ENCODE assay signal across 13 cellular contexts in genomic region chr19:3234800-3235199, GRCh38. TPM values are rescaled to one million over a fixed set of nuclear protein-coding genes. Genes with fewer than 3 reads are reported as not detected.
DNase-seq lines count a peak whose midpoint lies in the region; ATAC-seq and TF ChIP-seq lines count a peak whose summit lies in the region.
"Had no signal": no experiment of that assay in that cellular context is flagged by ENCODE, and none has a peak within 500 bp of the region (broad histone marks: within the 10 kb centered on the region; RNA-seq: fewer than 3 reads in every experiment).

No MANE protein-coding gene starts in this region.

- no peaks in the 10 kb centered on the region for H3K36me3 ChIP-seq in HEK293 (ENCODE audit: control insufficient read depth in 2 of 2, insufficient read depth in 1 of 2, low read length in 2 of 2)
- H3K36me3 ChIP-seq in colonic mucosa: no peaks in the 10 kb centered on the region
- H3K36me3 ChIP-seq in esophagus squamous epithelium: no peaks in the 10 kb centered on the region

- H3K4me1 ChIP-seq in HEK293 (ENCODE audit: control insufficient read depth, insufficient read depth, low read length): no peaks in the 10 kb centered on the region
- no peaks in the 10 kb centered on the region for H3K4me1 ChIP-seq in colonic mucosa
- no peaks in the 10 kb centered on the region for H3K4me1 ChIP-seq in esophagus squamous epithelium

- intact Hi-C loops in colonic mucosa (cut with DNase I): no loop called here
- intact Hi-C loops in esophagus squamous epithelium (cut with DNase I): no loop called here

- no peaks in the 10 kb centered on the region for H3K27me3 ChIP-seq in colonic mucosa
- peaks cover 0 to 50% (median 0%) of the 10 kb centered on the region in 4 donors for H3K27me3 ChIP-seq in esophagus squamous epithelium

- no peaks in the 10 kb centered on the region for H3K27me3 Mint-ChIP-seq in activated CD8-positive, alpha-beta memory T cell treated with anti-CD3 and anti-CD28 coated beads, Interleukin-2, amount 10 ng/mL, durations not matched to agents 7 days and 5 days
- H3K27me3 Mint-ChIP-seq in nephron progenitor cell (ENCODE audit: low read depth, poor library complexity): peaks cover 23% of the 10 kb centered on the region

- H3K36me3 Mint-ChIP-seq in activated CD8-positive, alpha-beta memory T cell treated with anti-CD3 and anti-CD28 coated beads, Interleukin-2, amount 10 ng/mL, durations not matched to agents 7 days and 5 days: no peaks in the 10 kb centered on the region
- H3K36me3 Mint-ChIP-seq in nephron progenitor cell (ENCODE audit: low read depth): no peaks in the 10 kb centered on the region

- POLR2A ChIA-PET in HEK293 (lab: Yijun Ruan, JAX): no interaction called here

- peak; percentile 20 for DNase-seq in DMS53 (lab: John Stamatoyannopoulos, UW)
- no peak for DNase-seq in DMS53 treated with DMSO at 0.1 percent for 48 hours (lab: John Stamatoyannopoulos, UW; ENCODE audit: unreplicated experiment)
- DNase-seq in activated CD8-positive, alpha-beta memory T cell treated with anti-CD3 and anti-CD28 coated beads, Interleukin-2, amount 10 ng/mL, durations not matched to agents 7 days and 5 days: peak; percentile 46
- peak; percentile 36 for DNase-seq in nephron progenitor cell
- no peak for DNase-seq in colonic mucosa
- no peak for DNase-seq in esophagus squamous epithelium (lab: John Stamatoyannopoulos, UW)
- DNase-seq: aorta, left colon, NCI-H2171 treated with DMSO at 0.1 percent for 48 hours had no signal

- CTCF ChIA-PET in HEK293 (lab: Yijun Ruan, JAX): interaction anchor here (0.6 to 0.9 kb wide), 5 partner anchors 17 to 348 kb away, joined by 3 to 5 read pairs (median 4); no protein-coding TSS in a partner anchor
- CTCF ChIA-PET in activated CD8-positive, alpha-beta memory T cell treated with anti-CD3 and anti-CD28 coated beads, Interleukin-2, amount 10 ng/mL, durations not matched to agents 7 days and 5 days (lab: Charles Lee): no interaction called here

- H3K9me3 Mint-ChIP-seq in activated CD8-positive, alpha-beta memory T cell treated with anti-CD3 and anti-CD28 coated beads, Interleukin-2, amount 10 ng/mL, durations not matched to agents 7 days and 5 days (ENCODE audit: low read depth): no peaks in the 10 kb centered on the region
- no peaks in the 10 kb centered on the region for H3K9me3 Mint-ChIP-seq in nephron progenitor cell

- TF ChIP-seq POLR2A in esophagus squamous epithelium (IDR thresholded peaks at IDR 0.05): no peak

- H3K9me3 ChIP-seq in HEK293 (ENCODE audit: control insufficient read depth, insufficient read depth, low read depth, low read length): no peaks in the 10 kb centered on the region
- H3K9me3 ChIP-seq in colonic mucosa: no peaks in the 10 kb centered on the region
- H3K9me3 ChIP-seq in esophagus squamous epithelium: no peaks in the 10 kb centered on the region

- no peak overlapping the region for H3K9ac ChIP-seq in colonic mucosa (ENCODE audit: low read depth in 2 of 2, low read length in 2 of 2)

- WGBS in esophagus squamous epithelium, 2 donors: 45 to 62% methylated on average over 9 of the region's 9 CpGs

- H3K27ac ChIP-seq in HEK293 (ENCODE audit: extremely low read depth, low read depth, low read length): no peak overlapping the region
- H3K27ac ChIP-seq in colonic mucosa: no peak overlapping the region
- no peak overlapping the region for H3K27ac ChIP-seq in esophagus squamous epithelium
- H3K27ac ChIP-seq: VCaP had no signal

- ATAC-seq in activated CD8-positive, alpha-beta memory T cell treated with anti-CD3 and anti-CD28 coated beads, Interleukin-2, amount 10 ng/mL, durations not matched to agents 7 days and 5 days: peak; percentile 42
- no peak for ATAC-seq in GM18868 (IDR thresholded peaks at IDR 0.05; ENCODE audit: unreplicated experiment)
- ATAC-seq: left colon had no signal

- H3K4me3 ChIP-seq in HEK293 (ENCODE audit: low read depth, low read length): no peak overlapping the region
- H3K4me3 ChIP-seq in colonic mucosa: no peak overlapping the region
- no peak overlapping the region for H3K4me3 ChIP-seq in esophagus squamous epithelium

- no peaks in the 10 kb centered on the region for H3K4me1 Mint-ChIP-seq in activated CD8-positive, alpha-beta memory T cell treated with anti-CD3 and anti-CD28 coated beads, Interleukin-2, amount 10 ng/mL, durations not matched to agents 7 days and 5 days
- H3K4me1 Mint-ChIP-seq in nephron progenitor cell: no peaks in the 10 kb centered on the region

- H3K27ac Mint-ChIP-seq in activated CD8-positive, alpha-beta memory T cell treated with anti-CD3 and anti-CD28 coated beads, Interleukin-2, amount 10 ng/mL, durations not matched to agents 7 days and 5 days: no peak overlapping the region
- no peak overlapping the region for H3K27ac Mint-ChIP-seq in nephron progenitor cell

- H3K4me3 Mint-ChIP-seq in activated CD8-positive, alpha-beta memory T cell treated with anti-CD3 and anti-CD28 coated beads, Interleukin-2, amount 10 ng/mL, durations not matched to agents 7 days and 5 days: no peak overlapping the region
- no peak overlapping the region for H3K4me3 Mint-ChIP-seq in nephron progenitor cell

- 0 out of 2 replicates have a peak, but pooled peaks have one; percentile 51 for TF ChIP-seq CTCF in HEK293 (tag by site-specific recombination; IDR thresholded peaks at IDR 0.05)
- TF ChIP-seq CTCF in nephron progenitor cell (IDR thresholded peaks at IDR 0.05): peak; percentile 22
- no peak for TF ChIP-seq CTCF in colonic mucosa (IDR thresholded peaks at IDR 0.05)
- TF ChIP-seq CTCF in esophagus squamous epithelium (IDR thresholded peaks at IDR 0.05): no peak

TF ChIP-seq in HEK293, 187 proteins besides CTCF, POLR2A, EP300 and RAD21 (continues in another document):
- TF ChIP-seq YY2 (tag by site-specific recombination; IDR thresholded peaks at IDR 0.05) (no peak), GLIS2 (tag by site-specific recombination; IDR thresholded peaks at IDR 0.05) (no peak), BCL11B (tag by site-specific recombination; IDR thresholded peaks at IDR 0.05; ENCODE audit: low read depth) (no peak), ZNF350 (tag by site-specific recombination; IDR thresholded peaks at IDR 0.05) (no peak), ZNF530 (tag by site-specific recombination; IDR thresholded peaks at IDR 0.05; ENCODE audit: low read depth) (no peak), KLF10 (tag by site-specific recombination; IDR thresholded peaks at IDR 0.05) (no peak), PRDM4 (tag by site-specific recombination; IDR thresholded peaks at IDR 0.05) (no peak), TCF7L2 (IDR thresholded peaks at IDR 0.05; ENCODE audit: borderline replicate concordance, low read depth, low read length) (no peak), SALL2 (tag by site-specific recombination; IDR thresholded peaks at IDR 0.05; ENCODE audit: borderline replicate concordance) (no peak), ZNF311 (tag by site-specific recombination; IDR thresholded peaks at IDR 0.05; ENCODE audit: borderline replicate concordance) (no peak), ZNF16 (tag by site-specific recombination; IDR thresholded peaks at IDR 0.05; ENCODE audit: low read depth) (peak; percentile 96), REPIN1 (tag by site-specific recombination; IDR thresholded peaks at IDR 0.05; ENCODE audit: low read depth) (no peak)
- TF ChIP-seq, protein P1, sequence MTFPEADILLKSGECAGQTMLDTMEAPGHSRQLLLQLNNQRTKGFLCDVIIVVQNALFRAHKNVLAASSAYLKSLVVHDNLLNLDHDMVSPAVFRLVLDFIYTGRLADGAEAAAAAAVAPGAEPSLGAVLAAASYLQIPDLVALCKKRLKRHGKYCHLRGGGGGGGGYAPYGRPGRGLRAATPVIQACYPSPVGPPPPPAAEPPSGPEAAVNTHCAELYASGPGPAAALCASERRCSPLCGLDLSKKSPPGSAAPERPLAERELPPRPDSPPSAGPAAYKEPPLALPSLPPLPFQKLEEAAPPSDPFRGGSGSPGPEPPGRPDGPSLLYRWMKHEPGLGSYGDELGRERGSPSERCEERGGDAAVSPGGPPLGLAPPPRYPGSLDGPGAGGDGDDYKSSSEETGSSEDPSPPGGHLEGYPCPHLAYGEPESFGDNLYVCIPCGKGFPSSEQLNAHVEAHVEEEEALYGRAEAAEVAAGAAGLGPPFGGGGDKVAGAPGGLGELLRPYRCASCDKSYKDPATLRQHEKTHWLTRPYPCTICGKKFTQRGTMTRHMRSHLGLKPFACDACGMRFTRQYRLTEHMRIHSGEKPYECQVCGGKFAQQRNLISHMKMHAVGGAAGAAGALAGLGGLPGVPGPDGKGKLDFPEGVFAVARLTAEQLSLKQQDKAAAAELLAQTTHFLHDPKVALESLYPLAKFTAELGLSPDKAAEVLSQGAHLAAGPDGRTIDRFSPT (tag by site-specific recombination; IDR thresholded peaks at IDR 0.05): no peak

RNA-seq across cellular contexts. Expression of gene CELF5, which starts 10.3 kb away (rescaled TPM):
- not detected for total RNA-seq in activated CD8-positive, alpha-beta memory T cell treated with anti-CD3 and anti-CD28 coated beads, Interleukin-2, amount 10 ng/mL, durations not matched to agents 7 days and 5 days
- total RNA-seq in colonic mucosa (under 1 TPM; 0.42 to 0.59 TPM), esophagus squamous epithelium (not detected)
- total RNA-seq: aorta, posterior vena cava had no signal

RNA-seq across cellular contexts. Expression of gene NCLN, which starts 49.1 kb away (rescaled TPM):
- total RNA-seq in activated CD8-positive, alpha-beta memory T cell treated with anti-CD3 and anti-CD28 coated beads, Interleukin-2, amount 10 ng/mL, durations not matched to agents 7 days and 5 days: 10 to 100 TPM; 67.3 to 71.6 TPM
- total RNA-seq in colonic mucosa: 100 to 1,000 TPM in 1 of 2 donors, 10 to 100 TPM in 1; 75.0 to 195 TPM
- total RNA-seq in esophagus squamous epithelium: 10 to 100 TPM; 27.3 to 59.6 (median 40.8) TPM

RNA-seq across cellular contexts. Expression of gene S1PR4, which starts 56.2 kb away (rescaled TPM):
- 100 to 1,000 TPM; 122 to 155 TPM for total RNA-seq in activated CD8-positive, alpha-beta memory T cell treated with anti-CD3 and anti-CD28 coated beads, Interleukin-2, amount 10 ng/mL, durations not matched to agents 7 days and 5 days
- total RNA-seq in colonic mucosa (1 to 10 TPM in 1 of 2 donors, under 1 TPM in 1; 0.96 to 1.1 TPM), esophagus squamous epithelium (1 to 10 TPM in 3 of 4 donors, under 1 TPM in 1; 0.53 to 4.2 (median 1.9) TPM)

Comparison
In these comparisons a context has a peak if more than half of its experiments do, and no peak if none do; other contexts are left out.
1. DNase-seq: peak in DMS53 (single experiment), activated CD8-positive, alpha-beta memory T cell treated with anti-CD3 and anti-CD28 coated beads, Interleukin-2, amount 10 ng/mL, durations not matched to agents 7 days and 5 days (single experiment) and nephron progenitor cell (single experiment); none in DMS53 treated with DMSO at 0.1 percent for 48 hours (single experiment), colonic mucosa (single experiment) and esophagus squamous epithelium (single experiment).
2. CTCF ChIP-seq: peak in HEK293 (single experiment) and nephron progenitor cell (single experiment); none in colonic mucosa (single experiment) and esophagus squamous epithelium (0 of 6).
3. RNA of gene S1PR4, which starts 56.2 kb away (total RNA-seq): 122 to 155 TPM in activated CD8-positive, alpha-beta memory T cell treated with anti-CD3 and anti-CD28 coated beads, Interleukin-2, amount 10 ng/mL, durations not matched to agents 7 days and 5 days; 0.53 to 4.2 TPM in esophagus squamous epithelium and 0.96 to 1.1 TPM in colonic mucosa; every median in the first group is over 10 times any median in the second.